In the genomic region with DNA sequence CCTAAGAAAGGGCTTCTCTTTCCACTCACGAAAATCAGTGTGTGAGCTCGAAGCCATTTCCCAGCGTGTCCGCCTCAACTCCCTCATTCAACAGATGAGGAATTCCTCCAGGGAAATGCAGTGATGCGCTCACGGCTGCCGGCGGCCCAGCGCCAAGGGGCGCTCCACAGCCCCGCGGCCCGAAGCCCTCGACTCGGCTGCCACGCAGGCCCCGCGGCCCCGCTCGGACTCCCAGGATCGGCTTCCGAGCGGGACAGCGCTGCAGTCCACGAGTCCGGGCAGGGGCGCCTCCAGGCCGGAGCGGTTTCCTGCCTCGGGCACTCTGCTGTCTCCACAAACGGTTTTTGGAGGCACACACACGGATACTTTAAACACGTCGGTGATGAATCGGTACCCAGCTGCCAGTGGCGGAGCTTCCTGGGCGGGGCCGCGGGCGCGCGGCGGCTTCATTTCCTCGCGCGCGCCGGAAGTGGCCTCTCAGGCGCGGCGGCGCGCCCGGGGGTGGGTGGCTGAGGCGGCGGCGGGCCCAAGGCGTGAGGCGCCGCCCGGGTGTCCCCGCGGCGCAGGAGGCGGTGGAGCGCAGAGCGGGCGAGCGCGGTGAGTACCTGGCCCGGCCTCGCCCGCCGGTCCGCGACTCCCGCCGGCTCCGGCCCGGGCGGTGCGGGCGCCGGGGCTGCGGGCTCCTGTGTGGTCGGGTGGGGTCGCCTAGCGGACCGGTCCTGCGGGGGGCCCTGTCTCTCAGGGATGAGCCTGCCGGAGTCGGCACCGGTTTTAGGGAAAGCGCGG, we compare ENCODE assay signal across 8 cellular contexts. TPM values are rescaled to one million over a fixed set of nuclear protein-coding genes. Genes with fewer than 3 reads are reported as not detected.
DNase-seq lines count a peak whose midpoint lies in the region; ATAC-seq and TF ChIP-seq lines count a peak whose summit lies in the region.

A gene with protein sequence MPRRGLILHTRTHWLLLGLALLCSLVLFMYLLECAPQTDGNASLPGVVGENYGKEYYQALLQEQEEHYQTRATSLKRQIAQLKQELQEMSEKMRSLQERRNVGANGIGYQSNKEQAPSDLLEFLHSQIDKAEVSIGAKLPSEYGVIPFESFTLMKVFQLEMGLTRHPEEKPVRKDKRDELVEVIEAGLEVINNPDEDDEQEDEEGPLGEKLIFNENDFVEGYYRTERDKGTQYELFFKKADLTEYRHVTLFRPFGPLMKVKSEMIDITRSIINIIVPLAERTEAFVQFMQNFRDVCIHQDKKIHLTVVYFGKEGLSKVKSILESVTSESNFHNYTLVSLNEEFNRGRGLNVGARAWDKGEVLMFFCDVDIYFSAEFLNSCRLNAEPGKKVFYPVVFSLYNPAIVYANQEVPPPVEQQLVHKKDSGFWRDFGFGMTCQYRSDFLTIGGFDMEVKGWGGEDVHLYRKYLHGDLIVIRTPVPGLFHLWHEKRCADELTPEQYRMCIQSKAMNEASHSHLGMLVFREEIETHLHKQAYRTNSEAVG (plus strand): TSS at position 475 of the 786 bp plus-strand sequence. CDS start 16,705 bp downstream, outside the sequence.

- H3K4me3 Mint-ChIP-seq in CD8-positive, alpha-beta memory T cell, result peak within 1 kb of the TSS; percentile 95 to 99 (median 99)

- H3K4me1 Mint-ChIP-seq in CD8-positive, alpha-beta memory T cell, result peaks cover 41 to 60% (median 55%) of the 10 kb centered on the region in 3 donors

- POLR2A ChIA-PET in CD8-positive, alpha-beta memory T cell (lab: Charles Lee), result interaction anchor here (0.5 to 1.7 kb wide), 17 partner anchors 9 to 436 kb away, joined by 3 to 12 read pairs (median 4); a partner anchor contains a TSS

- H3K36me3 Mint-ChIP-seq in CD8-positive, alpha-beta memory T cell, result peaks cover 0 to 8% (median 0%) of the 10 kb centered on the region in 3 donors

- H3K27ac ChIP-seq in CD8-positive, alpha-beta memory T cell (ENCODE audit: low read depth, low read length), result peak within 1 kb of the TSS; percentile 92
- peak within 1 kb of the TSS; percentile 75 for H3K27ac ChIP-seq in HL-60 (replicated peaks)
- H3K27ac ChIP-seq in mesodermal cell (ENCODE audit: low read depth, low read length, severe bottlenecking), result peak within 1 kb of the TSS; percentile 92

- TF ChIP-seq CTCF in HL-60 (IDR thresholded peaks at IDR 0.05; ENCODE audit: insufficient read depth, low read length), result no peak

- CTCF ChIA-PET in CD8-positive, alpha-beta memory T cell (lab: Charles Lee), result interaction anchor here (0.6 to 2.5 kb wide), 7 partner anchors 13 to 155 kb away, joined by 3 to 21 read pairs (median 4); no protein-coding TSS in a partner anchor

- H3K9me3 Mint-ChIP-seq in CD8-positive, alpha-beta memory T cell, result no peaks in the 10 kb centered on the region

- in situ Hi-C loops in endometrial microvascular endothelial cells (cut with HindIII; ENCODE audit: inconsistent ontology term, low pct_unique_long_range_greater_than_20kb, low sequenced_read_pairs), result no loop called here

- H3K4me1 ChIP-seq in CD8-positive, alpha-beta memory T cell (ENCODE audit: insufficient read depth, low read length), result peaks cover 45% of the 10 kb centered on the region
- no peaks in the 10 kb centered on the region for H3K4me1 ChIP-seq in mesodermal cell (ENCODE audit: control insufficient read depth, insufficient read depth, low read length, poor library complexity, severe bottlenecking)

- H3K27me3 Mint-ChIP-seq in CD8-positive, alpha-beta memory T cell, result peaks cover 0 to 4% of the 10 kb centered on the region in 2 donors

- H3K27me3 ChIP-seq in CD8-positive, alpha-beta memory T cell (ENCODE audit: insufficient read depth, low read length, poor library complexity, severe bottlenecking), result no peaks in the 10 kb centered on the region
- H3K27me3 ChIP-seq in HL-60 (ENCODE audit: insufficient read depth, poor library complexity, severe bottlenecking), result no peaks in the 10 kb centered on the region

- ATAC-seq in GM19463 (IDR thresholded peaks at IDR 0.05; ENCODE audit: unreplicated experiment), result peak; percentile 67

- no peaks in the 10 kb centered on the region for H3K36me3 ChIP-seq in CD8-positive, alpha-beta memory T cell (ENCODE audit: insufficient read depth, low read length)
- no peaks in the 10 kb centered on the region for H3K36me3 ChIP-seq in mesodermal cell (ENCODE audit: control insufficient read depth, insufficient read depth, low read length)

- H3K4me3 ChIP-seq in CD8-positive, alpha-beta memory T cell (ENCODE audit: low read length), result peak within 1 kb of the TSS; percentile 96
- H3K4me3 ChIP-seq in HL-60 (replicated peaks; ENCODE audit: insufficient read depth, low read length) (peak within 1 kb of the TSS; percentile 76), mesodermal cell (ENCODE audit: extremely low read depth, insufficient read depth, low read length, poor library complexity, severe bottlenecking) (peak within 1 kb of the TSS; percentile 84)

- H3K27ac Mint-ChIP-seq in CD8-positive, alpha-beta memory T cell, result peak within 1 kb of the TSS; percentile 93 to 100 (median 98)

- H3K9me3 ChIP-seq in CD8-positive, alpha-beta memory T cell (ENCODE audit: low read length), result no peaks in the 10 kb centered on the region
- no peaks in the 10 kb centered on the region for H3K9me3 ChIP-seq in mesodermal cell (ENCODE audit: control insufficient read depth, low read length)

- DNase-seq in CD8-positive, alpha-beta memory T cell, result peak; percentile 80 to 91 (median 89)
- DNase-seq in HL-60 (ENCODE audit: low read depth in 1 of 2, low spot score in 1 of 2), result peak; percentile 54 to 83
- DNase-seq in NOMO-1 treated with dmso at 0.1 percent for 144 hours (lab: John Stamatoyannopoulos, UW; ENCODE audit: unreplicated experiment), result peak; percentile 67
- DNase-seq in activated CD8-positive, alpha-beta memory T cell treated with anti-CD3 and anti-CD28 coated beads, Interleukin-2, amount 50 U/mL, for 1 hour (ENCODE audit: extremely low read depth), result peak; percentile 51
- DNase-seq in stimulated activated CD8-positive, alpha-beta memory T cell treated with anti-CD3 and anti-CD28 coated beads, Interleukin-15, amount 100 ng/mL, for 24 hours (ENCODE audit: low read depth), result peak; percentile 74

- WGBS in mesodermal cell (ENCODE audit: insufficient coverage in 2 of 2), 2 experiments, result 0 to 1% methylated on average over 59 to 71 of the region's 95 CpGs

RNA-seq across cellular contexts. Expression of the gene that starts here (rescaled TPM):
- total RNA-seq in CD8-positive, alpha-beta memory T cell, result 10 to 100 TPM; 21.0 to 21.7 TPM
- 23.7 TPM for polyA plus RNA-seq in CD8-positive, alpha-beta memory T cell
- total RNA-seq in endometrial microvascular endothelial cells (ENCODE audit: inconsistent ontology term), result 20.9 TPM
- 12.6 TPM for polyA plus RNA-seq in mesodermal cell (2013, experiment 1 of 2)
- polyA plus RNA-seq in mesodermal cell (2013, experiment 2 of 2), result 14.3 TPM

Comparison
In these comparisons a context has a peak if more than half of its experiments do, and no peak if none do; other contexts are left out.
1. Peak in every context shown above with its lines: DNase-seq, ATAC-seq, H3K4me3 ChIP-seq and H3K27ac ChIP-seq.